Comparison of ENCODE assay signal across 20 cellular contexts in the genomic region with DNA sequence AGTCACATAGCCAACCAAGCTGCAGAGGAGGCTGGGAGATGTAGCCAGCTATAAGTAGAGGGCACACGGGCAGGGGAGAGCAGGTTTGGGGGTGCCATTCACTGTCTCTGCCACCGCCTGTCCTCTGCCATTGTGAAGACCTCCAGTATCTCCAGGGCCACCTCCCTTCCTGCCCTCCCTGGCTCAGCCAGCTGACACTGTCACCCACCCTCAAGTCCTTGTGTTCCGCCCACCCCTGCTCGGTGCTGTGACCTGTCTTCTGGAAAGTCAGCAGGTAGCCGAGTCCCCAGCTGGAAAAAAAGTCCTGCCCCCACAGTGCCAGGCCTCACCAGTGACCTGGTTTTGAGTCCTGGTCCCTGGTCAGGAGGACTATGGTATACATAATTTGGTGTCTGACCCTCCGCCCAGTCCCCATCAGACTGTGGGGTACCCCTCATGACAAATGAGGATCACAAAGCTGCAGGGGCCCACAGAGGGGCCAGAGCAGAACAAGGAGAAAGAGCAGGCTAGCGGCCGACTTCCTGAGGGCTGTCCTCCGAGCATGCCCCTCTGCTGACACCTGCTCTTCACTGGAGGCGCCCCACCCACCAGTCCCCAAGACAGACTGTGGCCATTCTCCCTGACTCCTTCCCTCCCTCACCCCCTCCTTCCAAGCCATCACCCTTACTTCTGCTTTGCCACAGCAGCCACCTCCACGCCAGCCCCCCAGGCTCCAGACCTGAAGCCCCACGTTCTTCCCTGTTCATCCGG. TPM values are rescaled to one million over a fixed set of nuclear protein-coding genes. Genes with fewer than 3 reads are reported as not detected.
DNase-seq lines count a peak whose midpoint lies in the region; ATAC-seq and TF ChIP-seq lines count a peak whose summit lies in the region.
"Had no signal": no experiment of that assay in that cellular context is flagged by ENCODE, and none has a peak within 500 bp of the region (broad histone marks: within the 10 kb centered on the region; RNA-seq: fewer than 3 reads in every experiment).

No MANE protein-coding gene starts in this region.

- peaks cover 2% of the 10 kb centered on the region for H3K36me3 Mint-ChIP-seq in activated CD4-positive, alpha-beta T cell treated with anti-CD3 and anti-CD28 coated beads, Interleukin-2, amount 10 ng/mL, durations not matched to agents 24 days and 14 days (ENCODE audit: low read depth)
- H3K36me3 Mint-ChIP-seq in chondrocyte (ENCODE audit: low read depth) = peaks cover 3% of the 10 kb centered on the region
- H3K36me3 Mint-ChIP-seq in stimulated activated effector memory CD8-positive, alpha-beta T cell treated with anti-CD3 and anti-CD28 coated beads, Interleukin-12 subunit alpha, Interleukin-12 subunit beta, amount 100 ng/mL, for 72 hours = peaks cover 4% of the 10 kb centered on the region

- H3K27ac Mint-ChIP-seq in activated CD4-positive, alpha-beta T cell treated with anti-CD3 and anti-CD28 coated beads, Interleukin-2, amount 10 ng/mL, durations not matched to agents 24 days and 14 days = peak overlapping the region; percentile 39
- no peak overlapping the region for H3K27ac Mint-ChIP-seq in chondrocyte (ENCODE audit: unreplicated experiment)
- H3K27ac Mint-ChIP-seq in stimulated activated effector memory CD8-positive, alpha-beta T cell treated with anti-CD3 and anti-CD28 coated beads, Interleukin-12 subunit alpha, Interleukin-12 subunit beta, amount 100 ng/mL, for 72 hours = peak overlapping the region; percentile 79
- H3K27ac Mint-ChIP-seq: HFFc6 had no signal

- H3K4me2 ChIP-seq in HCT116 (ENCODE audit: low read length) = peak overlapping the region; percentile 41
- H3K4me2 ChIP-seq: BLaER1 had no signal

- no peak for TF ChIP-seq POLR2A in HCT116 (IDR thresholded peaks at IDR 0.05; ENCODE audit: borderline replicate concordance, extremely low read depth, insufficient read depth, insufficient read length)
- no peak for TF ChIP-seq POLR2A in ovary (IDR thresholded peaks at IDR 0.05)

- no peak for DNase-seq in activated CD4-positive, alpha-beta T cell treated with anti-CD3 and anti-CD28 coated beads, Interleukin-2, amount 10 ng/mL, durations not matched to agents 24 days and 14 days
- no peak for DNase-seq in activated CD4-positive, alpha-beta T cell treated with anti-CD3 and anti-CD28 coated beads for 48 hours
- no peak for DNase-seq in HCT116 (ENCODE audit: low read depth, low spot score)
- DNase-seq in chondrocyte (ENCODE audit: low spot score) = peak; percentile 74
- DNase-seq in stimulated activated effector memory CD8-positive, alpha-beta T cell treated with anti-CD3 and anti-CD28 coated beads, Interleukin-12 subunit alpha, Interleukin-12 subunit beta, amount 100 ng/mL, for 72 hours (ENCODE audit: low spot score in 2 of 2) = no peak
- no peak for DNase-seq in ovary
- DNase-seq: DND-41; HFFc6; KG1; NCI-H1436; NCI-H2029; NCI-H2171; NCI-H446; NCI-H69; NK-92 treated with Interleukin-12 subunit alpha and Interleukin-12 subunit beta, amount 100 ng/mL, for 24 hours; OCI-M1 had no signal

- H3K9me3 ChIP-seq in HCT116 (ENCODE audit: control insufficient read depth in 1 of 2, insufficient read depth in 1 of 2, low read depth in 1 of 2, low read length in 2 of 2) (peaks cover 0 to 4% of the 10 kb centered on the region in 2 experiments; a peak in 1 of 4 replicates), ovary (no peaks in the 10 kb centered on the region)

- H3K27ac ChIP-seq in HCT116 (ENCODE audit: low read depth, low read length) (no peak overlapping the region), ovary (no peak overlapping the region)
- H3K27ac ChIP-seq: BLaER1, GM23248 had no signal

- 82 to 89% (median 87%) methylated on average over 13 of the region's 13 CpGs for WGBS in ovary, 3 donors

- no peaks in the 10 kb centered on the region for H3K79me2 ChIP-seq in HCT116 (ENCODE audit: insufficient read depth, low read length)

- no TSS peak for BruUV-seq in HCT116 (replicated peaks; lab: Mats Ljungman, UMichigan)

- no peak for TF ChIP-seq CTCF in HCT116 (IDR thresholded peaks at IDR 0.05 in 2 of 3, conservative IDR thresholded peaks at IDR 0.05 in 1 of 3; ENCODE audit: borderline replicate concordance in 1 of 3, insufficient read depth in 1 of 3, low read depth in 2 of 3, low read length in 2 of 3)
- TF ChIP-seq CTCF in chondrocyte (IDR thresholded peaks at IDR 0.05) = no peak
- no peak for TF ChIP-seq CTCF in ovary (IDR thresholded peaks at IDR 0.05)

- H3K9ac ChIP-seq in HCT116 (ENCODE audit: low read length) = no peak overlapping the region
- H3K9ac ChIP-seq: BLaER1, GM23248 had no signal

- TF ChIP-seq EP300 in ovary (IDR thresholded peaks at IDR 0.05) = no peak

- H3K4me3 Mint-ChIP-seq in activated CD4-positive, alpha-beta T cell treated with anti-CD3 and anti-CD28 coated beads, Interleukin-2, amount 10 ng/mL, durations not matched to agents 24 days and 14 days = no peak overlapping the region
- no peak overlapping the region for H3K4me3 Mint-ChIP-seq in chondrocyte (ENCODE audit: unreplicated experiment)
- no peak overlapping the region for H3K4me3 Mint-ChIP-seq in stimulated activated effector memory CD8-positive, alpha-beta T cell treated with anti-CD3 and anti-CD28 coated beads, Interleukin-12 subunit alpha, Interleukin-12 subunit beta, amount 100 ng/mL, for 72 hours
- H3K4me3 Mint-ChIP-seq: HFFc6 had no signal

- no peak overlapping the region for H3K4me3 ChIP-seq in HCT116 (replicated peaks in 1 of 2; ENCODE audit: low read depth in 1 of 2, low read length in 2 of 2)
- H3K4me3 ChIP-seq in ovary = no peak overlapping the region
- H3K4me3 ChIP-seq: BLaER1, GM23248 had no signal

- POLR2A ChIA-PET in HCT116 (lab: Charles Lee) = interaction anchor here (1.1 to 1.9 kb wide), 2 partner anchors 30 to 40 kb away, joined by 3 to 6 read pairs; no protein-coding TSS in a partner anchor

- ATAC-seq in HCT116 (no peak), GM21825 (IDR thresholded peaks at IDR 0.05; ENCODE audit: unreplicated experiment) (no peak)
- no peak for ATAC-seq in stimulated activated effector memory CD8-positive, alpha-beta T cell treated with anti-CD3 and anti-CD28 coated beads, Interleukin-12 subunit alpha, Interleukin-12 subunit beta, amount 100 ng/mL, for 72 hours

- RAD21 ChIA-PET in HCT116 (lab: Charles Lee; ENCODE audit: low non-redundant PET in 1 of 2, low total read pairs in 2 of 2, uncharacterized antibody in 2 of 2, unreplicated experiment in 2 of 2) = no interaction called here

- no peaks in the 10 kb centered on the region for H3K36me3 ChIP-seq in HCT116 (ENCODE audit: control insufficient read depth in 1 of 2, insufficient read depth in 2 of 2, low read length in 2 of 2)
- H3K36me3 ChIP-seq in ovary = no peaks in the 10 kb centered on the region
- H3K36me3 ChIP-seq: BLaER1 had no signal

- no peaks in the 10 kb centered on the region for H3K9me2 ChIP-seq in HCT116 (ENCODE audit: insufficient read depth)

- H3K9me3 Mint-ChIP-seq in activated CD4-positive, alpha-beta T cell treated with anti-CD3 and anti-CD28 coated beads, Interleukin-2, amount 10 ng/mL, durations not matched to agents 24 days and 14 days = no peaks in the 10 kb centered on the region
- H3K9me3 Mint-ChIP-seq in chondrocyte (ENCODE audit: low read depth) = peaks cover 10% of the 10 kb centered on the region
- no peaks in the 10 kb centered on the region for H3K9me3 Mint-ChIP-seq in stimulated activated effector memory CD8-positive, alpha-beta T cell treated with anti-CD3 and anti-CD28 coated beads, Interleukin-12 subunit alpha, Interleukin-12 subunit beta, amount 100 ng/mL, for 72 hours

- intact Hi-C loops in activated CD4-positive, alpha-beta T cell treated with anti-CD3 and anti-CD28 coated beads, Interleukin-2, amount 10 ng/mL, durations not matched to agents 24 days and 14 days (cut with micrococcal nuclease) = no loop called here
- intact Hi-C loops in HCT116 (cut with micrococcal nuclease) (no loop called here), ovary (cut with DNase I) (no loop called here)

- no peaks in the 10 kb centered on the region for H3K27me3 Mint-ChIP-seq in activated CD4-positive, alpha-beta T cell treated with anti-CD3 and anti-CD28 coated beads, Interleukin-2, amount 10 ng/mL, durations not matched to agents 24 days and 14 days
- peaks cover 38% of the 10 kb centered on the region for H3K27me3 Mint-ChIP-seq in chondrocyte (ENCODE audit: low read depth)

- peaks cover 23 to 45% of the 10 kb centered on the region in 2 experiments for H3K4me1 ChIP-seq in HCT116 (ENCODE audit: control insufficient read depth in 1 of 2, insufficient read depth in 2 of 2, low read length in 2 of 2)
- no peaks in the 10 kb centered on the region for H3K4me1 ChIP-seq in ovary (ENCODE audit: insufficient read depth)

- peaks cover 53% of the 10 kb centered on the region for H3K4me1 Mint-ChIP-seq in activated CD4-positive, alpha-beta T cell treated with anti-CD3 and anti-CD28 coated beads, Interleukin-2, amount 10 ng/mL, durations not matched to agents 24 days and 14 days
- H3K4me1 Mint-ChIP-seq in chondrocyte (ENCODE audit: low read depth) = no peaks in the 10 kb centered on the region
- H3K4me1 Mint-ChIP-seq in stimulated activated effector memory CD8-positive, alpha-beta T cell treated with anti-CD3 and anti-CD28 coated beads, Interleukin-12 subunit alpha, Interleukin-12 subunit beta, amount 100 ng/mL, for 72 hours = peaks cover 81% of the 10 kb centered on the region

- H2AFZ ChIP-seq in HCT116 (ENCODE audit: low read depth, low read length, poor library complexity, severe bottlenecking) = no peak overlapping the region
- H2AFZ ChIP-seq: GM23248 had no signal

- no peaks in the 10 kb centered on the region for H4K20me1 ChIP-seq in HCT116 (ENCODE audit: insufficient read depth)
- H4K20me1 ChIP-seq: BLaER1 had no signal

- H3K27me3 ChIP-seq in HCT116 (ENCODE audit: insufficient read depth, low read length) = no peaks in the 10 kb centered on the region
- no peaks in the 10 kb centered on the region for H3K27me3 ChIP-seq in ovary
- H3K27me3 ChIP-seq: BLaER1 had no signal

- CTCF ChIA-PET in HCT116 (lab: Charles Lee) = interaction anchor here (0.7 to 1.5 kb wide), 2 partner anchors 41 to 43 kb away, joined by 3 to 5 read pairs; no protein-coding TSS in a partner anchor

- no peak for TF ChIP-seq RAD21 in HCT116 (IDR thresholded peaks at IDR 0.05; ENCODE audit: low read depth)

RNA-seq across cellular contexts. Expression of a gene that starts 7.1 kb away (rescaled TPM):
- 288 and 296 TPM in 2 replicates for total RNA-seq in activated CD4-positive, alpha-beta T cell treated with anti-CD3 and anti-CD28 coated beads, Interleukin-2, amount 10 ng/mL, durations not matched to agents 24 days and 14 days
- total RNA-seq in HCT116 (2021; ENCODE audit: unreplicated experiment) (0.30 TPM), chondrocyte (0.37 TPM in 1 of 3 replicates, not detected in the others), ovary (1 to 10 TPM in 4 of 7 donors, under 1 TPM in 2, not detected in 1; 0.34 to 4.1 (median 1.4) TPM)
- 0.20 and 0.21 TPM in 2 replicates for polyA plus RNA-seq in HCT116 (2012)
- polyA plus RNA-seq in ovary = 1 to 10 TPM in 1 of 2 donors, under 1 TPM in 1; 0.42 to 1.6 TPM
- total RNA-seq: GM23248, HFFc6, RPMI7951 had no signal

RNA-seq across cellular contexts. Expression of a gene that starts 31.2 kb away (rescaled TPM):
- total RNA-seq in activated CD4-positive, alpha-beta T cell treated with anti-CD3 and anti-CD28 coated beads, Interleukin-2, amount 10 ng/mL, durations not matched to agents 24 days and 14 days = 6.0 and 6.9 TPM in 2 replicates
- total RNA-seq in HCT116 (2021; ENCODE audit: unreplicated experiment) = 15.2 TPM
- polyA plus RNA-seq in HCT116 (2012) = 9.4 and 13.4 TPM in 2 replicates
- 11.3 to 27.7 TPM (median 14.6 TPM) in 3 replicates for total RNA-seq in chondrocyte
- 1 to 10 TPM; 4.0 to 7.7 (median 4.9) TPM for total RNA-seq in ovary
- polyA plus RNA-seq in ovary = 1 to 10 TPM; 6.7 to 8.5 TPM

RNA-seq across cellular contexts. Expression of a gene that starts 47.3 kb away (rescaled TPM):
- 6.8 and 7.1 TPM in 2 replicates for total RNA-seq in activated CD4-positive, alpha-beta T cell treated with anti-CD3 and anti-CD28 coated beads, Interleukin-2, amount 10 ng/mL, durations not matched to agents 24 days and 14 days
- total RNA-seq in HCT116 (2021; ENCODE audit: unreplicated experiment) (0.39 TPM), chondrocyte (not detected in 3 replicates), ovary (1 to 10 TPM in 1 of 7 donors, under 1 TPM in 1, not detected in 5; 0.33 to 2.4 TPM)
- 0.27 and 0.31 TPM in 2 replicates for polyA plus RNA-seq in HCT116 (2012)
- under 1 TPM in 1 of 2 donors, not detected in 1; 0.04 TPM for polyA plus RNA-seq in ovary
- total RNA-seq: GM23248, HFFc6, RPMI7951 had no signal

RNA-seq across cellular contexts. Expression of a gene that starts 55.4 kb away (rescaled TPM):
- 3.5 and 4.0 TPM in 2 replicates for total RNA-seq in activated CD4-positive, alpha-beta T cell treated with anti-CD3 and anti-CD28 coated beads, Interleukin-2, amount 10 ng/mL, durations not matched to agents 24 days and 14 days
- total RNA-seq in HCT116 (2021; ENCODE audit: unreplicated experiment) (not detected), chondrocyte (not detected in 3 replicates), ovary (1 to 10 TPM; 1.7 to 9.2 (median 5.0) TPM)
- polyA plus RNA-seq in HCT116 (2012) = 0.04 TPM in 1 of 2 replicates, not detected in the other
- polyA plus RNA-seq in ovary = 1 to 10 TPM; 1.6 to 2.2 TPM
- total RNA-seq: GM23248, HFFc6, RPMI7951 had no signal
- polyA plus RNA-seq: GM23248 had no signal

Comparison
In these comparisons a context has a peak if more than half of its experiments do, and no peak if none do; other contexts are left out.
1. RNA of a gene that starts 7.1 kb away (total RNA-seq): 288 to 296 TPM in activated CD4-positive, alpha-beta T cell treated with anti-CD3 and anti-CD28 coated beads, Interleukin-2, amount 10 ng/mL, durations not matched to agents 24 days and 14 days; 0.34 to 4.1 TPM in ovary, 0.37 TPM in chondrocyte and 0.30 TPM in HCT116 (single experiment); every median in the first group is over 10 times any median in the second.